Comparison of ENCODE assay signal across 8 cellular contexts in genomic region chr14:25132734-25133422, GRCh38.
A peak's percentile ranks its signal among the peaks of the same experiment; 100 is the strongest.
DNase-seq lines count a peak whose midpoint lies in the region; ATAC-seq, FAIRE-seq and TF ChIP-seq lines count a peak whose summit lies in the region.

No MANE protein-coding gene starts in this region.

- FAIRE-seq in bronchial epithelial cell (lab: Jason Lieb, UNC), result no peak

- DNase-seq in activated gamma-delta T cell treated with Interleukin-2 at 50 U/mL for 16 hours (peak; percentile 29), activated gamma-delta T cell (lab: John Stamatoyannopoulos, UW) (no peak), NCI-H2029 treated with DMSO at 0.1 percent for 48 hours (lab: John Stamatoyannopoulos, UW) (peak; percentile 97), UCSD-AML1 (lab: John Stamatoyannopoulos, UW; ENCODE audit: unreplicated experiment) (peak; percentile 42), bronchial epithelial cell (ENCODE audit: low read depth) (peak; percentile 47), islet precursor cell (peak; percentile 88)
- DNase-seq in stimulated activated CD4-positive, alpha-beta T cell treated with anti-CD3 and anti-CD28 coated beads, Interleukin-2, amount 100 ng/mL, for 4 hours (ENCODE audit: low read depth), result peak; percentile 1

- no peaks in the 10 kb centered on the region for H3K36me3 ChIP-seq in bronchial epithelial cell (ENCODE audit: control insufficient read depth, insufficient read depth, low read length)

- ATAC-seq in HG02943 (IDR thresholded peaks at IDR 0.05; ENCODE audit: low read depth, unreplicated experiment), result peak; percentile 85

- peak; percentile 88 for TF ChIP-seq CTCF in bronchial epithelial cell (IDR thresholded peaks at IDR 0.05; ENCODE audit: insufficient read depth, low read length, severe bottlenecking)

- H3K4me3 ChIP-seq in bronchial epithelial cell (ENCODE audit: low read depth, low read length), result no peak overlapping the region

- H3K27me3 ChIP-seq in bronchial epithelial cell (ENCODE audit: control insufficient read depth, insufficient read depth, low read length), result no peaks in the 10 kb centered on the region
